15 cellular contexts compared by ENCODE assay signal in genomic region chr18:3323900-3324299, GRCh38.
DNase-seq lines count a peak whose midpoint lies in the region; ATAC-seq and TF ChIP-seq lines count a peak whose summit lies in the region.
"Had no signal": no experiment of that assay in that cellular context is flagged by ENCODE, and none has a peak within 500 bp of the region (broad histone marks: within the 10 kb centered on the region; RNA-seq: fewer than 3 reads in every experiment).

No MANE protein-coding gene starts in this region.

- peaks cover 13% of the 10 kb centered on the region for H3K27me3 Mint-ChIP-seq in CD8-positive, alpha-beta T cell (ENCODE audit: low read depth)

- H3K27ac ChIP-seq in RWPE2 (ENCODE audit: poor library complexity, severe bottlenecking) = peak overlapping the region; percentile 4
- no peak overlapping the region for H3K27ac ChIP-seq in CD8-positive, alpha-beta T cell (ENCODE audit: low read depth, low read length)
- H3K27ac ChIP-seq: heart left ventricle, upper lobe of left lung had no signal

- no peaks in the 10 kb centered on the region for H3K36me3 Mint-ChIP-seq in CD8-positive, alpha-beta T cell
- H3K36me3 Mint-ChIP-seq: activated naive CD4-positive, alpha-beta T cell treated with anti-CD3 and anti-CD28 coated beads, Interleukin-2, amount 10 ng/mL, durations not matched to agents 7 days and 5 days; CD4-positive, CD25-positive, alpha-beta regulatory T cell had no signal

- no peak overlapping the region for H3K27ac Mint-ChIP-seq in CD8-positive, alpha-beta T cell
- H3K27ac Mint-ChIP-seq: activated CD4-positive, alpha-beta T cell treated with anti-CD3 and anti-CD28 coated beads, Interleukin-2, amount 10 ng/mL, durations not matched to agents 7 days and 5 days; activated naive CD4-positive, alpha-beta T cell treated with anti-CD3 and anti-CD28 coated beads, Interleukin-2, amount 10 ng/mL, durations not matched to agents 7 days and 5 days; CD4-positive, CD25-positive, alpha-beta regulatory T cell had no signal

- H3K9me3 Mint-ChIP-seq in CD8-positive, alpha-beta T cell = no peaks in the 10 kb centered on the region
- H3K9me3 Mint-ChIP-seq: activated CD4-positive, alpha-beta T cell treated with anti-CD3 and anti-CD28 coated beads, Interleukin-2, amount 10 ng/mL, durations not matched to agents 7 days and 5 days; activated naive CD4-positive, alpha-beta T cell treated with anti-CD3 and anti-CD28 coated beads, Interleukin-2, amount 10 ng/mL, durations not matched to agents 7 days and 5 days had no signal

- POLR2A ChIA-PET in CD8-positive, alpha-beta T cell (lab: Charles Lee) = no interaction called here

- H3K4me1 Mint-ChIP-seq in CD8-positive, alpha-beta T cell (ENCODE audit: low read depth) = no peaks in the 10 kb centered on the region
- H3K4me1 Mint-ChIP-seq: activated naive CD4-positive, alpha-beta T cell treated with anti-CD3 and anti-CD28 coated beads, Interleukin-2, amount 10 ng/mL, durations not matched to agents 7 days and 5 days; CD4-positive, CD25-positive, alpha-beta regulatory T cell had no signal

- ATAC-seq in HG03103 (IDR thresholded peaks at IDR 0.05; ENCODE audit: low read depth, unreplicated experiment) = peak; percentile 48
- no peak for ATAC-seq in RWPE2 (ENCODE audit: low read depth)
- ATAC-seq in CD8-positive, alpha-beta T cell = no peak
- no peak for ATAC-seq in sciatic nerve
- ATAC-seq: heart left ventricle had no signal

- H3K27me3 ChIP-seq in RWPE2 (ENCODE audit: insufficient read depth, poor library complexity, severe bottlenecking) = no peaks in the 10 kb centered on the region
- no peaks in the 10 kb centered on the region for H3K27me3 ChIP-seq in CD8-positive, alpha-beta T cell (ENCODE audit: insufficient read depth, low read length)
- H3K27me3 ChIP-seq: heart left ventricle, upper lobe of left lung had no signal

- no peak overlapping the region for H3K4me3 Mint-ChIP-seq in CD8-positive, alpha-beta T cell
- H3K4me3 Mint-ChIP-seq: activated CD4-positive, alpha-beta T cell treated with anti-CD3 and anti-CD28 coated beads, Interleukin-2, amount 10 ng/mL, durations not matched to agents 7 days and 5 days; activated naive CD4-positive, alpha-beta T cell treated with anti-CD3 and anti-CD28 coated beads, Interleukin-2, amount 10 ng/mL, durations not matched to agents 7 days and 5 days; CD4-positive, CD25-positive, alpha-beta regulatory T cell had no signal

- H3K9me3 ChIP-seq in RWPE2 (ENCODE audit: severe bottlenecking) = no peaks in the 10 kb centered on the region
- no peaks in the 10 kb centered on the region for H3K9me3 ChIP-seq in CD8-positive, alpha-beta T cell (ENCODE audit: low read length)
- H3K9me3 ChIP-seq: heart left ventricle, upper lobe of left lung had no signal

- intact Hi-C loops in CD8-positive, alpha-beta T cell (cut with DNase I, micrococcal nuclease) = loop anchor here in 1 of 2 experiments (1.0 to 2.0 kb wide), 2 partner anchors 43 to 130 kb away; no protein-coding TSS in a partner anchor
- intact Hi-C loops in sciatic nerve (cut with DNase I) = no loop called here

- H3K4me3 ChIP-seq in GM12865 (ENCODE audit: low read depth, low read length) (no peak overlapping the region), RWPE2 (ENCODE audit: severe bottlenecking) (no peak overlapping the region), fibroblast of pulmonary artery (replicated peaks; ENCODE audit: low read depth, low read length) (no peak overlapping the region)
- H3K4me3 ChIP-seq in CD8-positive, alpha-beta T cell (ENCODE audit: low read depth, low read length) = no peak overlapping the region
- H3K4me3 ChIP-seq: heart left ventricle, upper lobe of left lung had no signal

- H3K4me1 ChIP-seq in RWPE2 (ENCODE audit: insufficient read depth, poor library complexity, severe bottlenecking) = peaks cover 41% of the 10 kb centered on the region
- H3K4me1 ChIP-seq in CD8-positive, alpha-beta T cell (ENCODE audit: insufficient read depth, low read length) = no peaks in the 10 kb centered on the region
- H3K4me1 ChIP-seq: upper lobe of left lung had no signal

- DNase-seq in GM12865 (ENCODE audit: low read depth) = peak; percentile 13
- DNase-seq in RWPE2 (ENCODE audit: low spot score) = no peak
- DNase-seq in fibroblast of pulmonary artery (ENCODE audit: low read depth) = peak; percentile 44
- no peak for DNase-seq in CD8-positive, alpha-beta T cell
- DNase-seq in sciatic nerve (ENCODE audit: low spot score) = no peak
- no peak for DNase-seq in DMS79 (lab: John Stamatoyannopoulos, UW)
- no peak for DNase-seq in NCI-H2029 treated with DMSO at 0.1 percent for 48 hours (lab: John Stamatoyannopoulos, UW)
- DNase-seq: activated CD4-positive, alpha-beta T cell treated with anti-CD3 and anti-CD28 coated beads, Interleukin-2, amount 10 ng/mL, durations not matched to agents 7 days and 5 days; activated naive CD4-positive, alpha-beta T cell treated with anti-CD3 and anti-CD28 coated beads, Interleukin-2, amount 10 ng/mL, durations not matched to agents 7 days and 5 days; CD4-positive, CD25-positive, alpha-beta regulatory T cell; heart left ventricle; midbrain; NCI-H1092 treated with DMSO at 0.1 percent for 48 hours; upper lobe of left lung had no signal

- no peaks in the 10 kb centered on the region for H3K36me3 ChIP-seq in RWPE2 (ENCODE audit: low read depth)
- no peaks in the 10 kb centered on the region for H3K36me3 ChIP-seq in CD8-positive, alpha-beta T cell (ENCODE audit: insufficient read depth, low read length)
- H3K36me3 ChIP-seq: heart left ventricle, upper lobe of left lung had no signal

- CTCF ChIA-PET in CD8-positive, alpha-beta T cell (lab: Charles Lee) = interaction anchor here (1.0 to 1.8 kb wide), 5 partner anchors 10 to 342 kb away, joined by 3 to 13 read pairs (median 5); no protein-coding TSS in a partner anchor

- TF ChIP-seq CTCF in GM12865 (IDR thresholded peaks at IDR 0.05; ENCODE audit: insufficient read depth, low read depth, low read length, missing control alignments) (no peak), RWPE2 (IDR thresholded peaks at IDR 0.05; ENCODE audit: poor library complexity, severe bottlenecking) (no peak), fibroblast of pulmonary artery (IDR thresholded peaks at IDR 0.05; ENCODE audit: low read length, missing control alignments) (no peak)
- no peak for TF ChIP-seq CTCF in CD8-positive, alpha-beta T cell (IDR thresholded peaks at IDR 0.05)

Comparison
In these comparisons a context has a peak if more than half of its experiments do, and no peak if none do; other contexts are left out.
1. DNase-seq: peak in GM12865 (single experiment) and fibroblast of pulmonary artery (single experiment); none in RWPE2 (single experiment), CD8-positive, alpha-beta T cell (0 of 7), sciatic nerve (single experiment), DMS79 (single experiment) and NCI-H2029 treated with DMSO at 0.1 percent for 48 hours (single experiment).